Comparison of ENCODE assay signal across 7 cellular contexts in the genomic region with DNA sequence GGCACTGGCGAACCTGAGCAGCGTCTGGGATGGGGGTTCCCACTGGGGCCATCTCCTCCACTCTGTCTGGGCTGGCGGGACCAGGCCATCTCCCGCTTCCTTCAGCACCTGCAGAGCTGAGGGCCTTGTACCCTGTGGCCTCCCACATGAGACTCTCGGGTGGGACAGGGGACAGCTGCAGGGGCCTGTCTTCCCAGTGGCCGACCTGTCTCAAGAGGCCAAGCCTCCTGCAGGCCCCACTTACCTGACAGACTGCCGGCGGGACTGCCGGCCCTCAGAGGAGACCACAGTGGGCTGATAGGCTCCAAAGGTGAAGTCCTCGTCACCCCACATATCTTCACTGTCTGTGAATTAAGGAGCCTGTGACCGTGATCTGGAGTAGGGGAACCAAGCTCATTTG.
"Had no signal": no experiment of that assay in that cellular context is flagged by ENCODE, and none has a peak within 500 bp of the region (broad histone marks: within the 10 kb centered on the region; RNA-seq: fewer than 3 reads in every experiment).

No MANE protein-coding gene starts in this region.

- H3K27me3 Mint-ChIP-seq: IgD-negative memory B cell had no signal

- ATAC-seq: GM23338, HCT116, HepG2 had no signal

- H2AFZ ChIP-seq: GM23338 had no signal

- H3K4me3 Mint-ChIP-seq: GM23338 had no signal

- H3K4me3 ChIP-seq: GM23338, HAP-1 had no signal

- DNase-seq: KBM-7 had no signal

- H3K9me3 Mint-ChIP-seq: GM23338, IgD-negative memory B cell had no signal

- H3K4me1 Mint-ChIP-seq: GM23338, IgD-negative memory B cell had no signal

- H3K27ac Mint-ChIP-seq: GM23338 had no signal

- H3K4me1 ChIP-seq: HAP-1 had no signal

- H3K27ac ChIP-seq: HL-60 had no signal

- H3K4me2 ChIP-seq: GM23338 had no signal

- H3K9me3 ChIP-seq: HAP-1 had no signal

- H3K36me3 Mint-ChIP-seq: IgD-negative memory B cell had no signal
